Comparison of ENCODE assay signal across 27 cellular contexts in the genomic region with DNA sequence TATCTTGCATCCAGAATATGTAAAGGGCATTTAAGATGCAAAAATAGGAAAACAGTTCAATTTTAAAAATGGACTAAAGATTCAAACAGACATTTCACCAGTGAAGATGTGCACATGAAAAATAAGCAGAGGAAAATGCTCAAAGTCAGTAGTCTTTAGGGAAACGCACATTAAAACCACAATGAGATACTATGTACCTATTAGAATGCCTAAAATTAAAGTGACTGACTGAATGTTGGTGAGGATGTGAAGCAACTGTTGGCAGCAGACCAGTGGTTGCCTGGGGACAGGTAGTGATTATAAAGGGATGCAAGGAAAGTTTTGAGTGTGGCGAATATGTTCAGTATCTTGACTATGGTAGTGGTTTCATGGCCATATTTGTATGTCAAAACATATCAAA.
"Had no signal": no experiment of that assay in that cellular context is flagged by ENCODE, and none has a peak within 500 bp of the region (broad histone marks: within the 10 kb centered on the region; RNA-seq: fewer than 3 reads in every experiment).

No MANE protein-coding gene starts in this region.

- H3K9me3 Mint-ChIP-seq: natural killer cell; nephron; stimulated activated effector memory CD8-positive, alpha-beta T cell treated with anti-CD3 and anti-CD28 coated beads, Interleukin-12 subunit alpha, Interleukin-12 subunit beta, amount 100 ng/mL, for 72 hours; stimulated activated naive CD8-positive, alpha-beta T cell treated with anti-CD3 and anti-CD28 coated beads, Interleukin-15, amount 100 ng/mL, for 72 hours; type B pancreatic cell had no signal

- H3K4me3 Mint-ChIP-seq: natural killer cell; nephron; neural progenitor cell; stimulated activated effector memory CD8-positive, alpha-beta T cell treated with anti-CD3 and anti-CD28 coated beads, Interleukin-12 subunit alpha, Interleukin-12 subunit beta, amount 100 ng/mL, for 72 hours; stimulated activated naive CD8-positive, alpha-beta T cell treated with anti-CD3 and anti-CD28 coated beads, Interleukin-15, amount 100 ng/mL, for 72 hours; type B pancreatic cell had no signal

- DNase-seq: natural killer cell; occipital lobe; ovary; posterior cingulate gyrus; psoas muscle; right cardiac atrium; right lobe of liver; sigmoid colon; small intestine; stimulated activated CD4-positive, alpha-beta T cell treated with anti-CD3 and anti-CD28 coated beads, Interleukin-15, amount 100 ng/mL, for 24 hours; stimulated activated CD4-positive, alpha-beta T cell treated with anti-CD3 and anti-CD28 coated beads, Interleukin-2, amount 100 ng/mL, for 24 hours; stimulated activated CD4-positive, alpha-beta T cell treated with anti-CD3 and anti-CD28 coated beads, Interleukin-2, amount 100 ng/mL, for 48 hours; stimulated activated CD4-positive, alpha-beta T cell treated with anti-CD3 and anti-CD28 coated beads, Interleukin-4, amount 100 ng/mL, for 24 hours; stimulated activated naive CD4-positive, alpha-beta T cell; stimulated activated naive CD8-positive, alpha-beta T cell treated with anti-CD3 and anti-CD28 coated beads, Interleukin-15, amount 100 ng/mL, for 72 hours; stimulated activated naive CD8-positive, alpha-beta T cell treated with anti-CD3 and anti-CD28 coated beads, Interleukin-15, Interleukin-2, amounts not matched to agents 100 U/mL and 50 U/mL, for 24 hours; substantia nigra; testis; tibial artery; transverse colon; upper lobe of right lung; uterus had no signal

- H3K27ac Mint-ChIP-seq: natural killer cell; nephron; neural progenitor cell; progenitor cell of endocrine pancreas; stimulated activated effector memory CD8-positive, alpha-beta T cell treated with anti-CD3 and anti-CD28 coated beads, Interleukin-12 subunit alpha, Interleukin-12 subunit beta, amount 100 ng/mL, for 72 hours; stimulated activated naive CD8-positive, alpha-beta T cell treated with anti-CD3 and anti-CD28 coated beads, Interleukin-15, amount 100 ng/mL, for 72 hours; type B pancreatic cell had no signal

- H3K36me3 Mint-ChIP-seq: natural killer cell, type B pancreatic cell had no signal

- H3K27me3 Mint-ChIP-seq: progenitor cell of endocrine pancreas; stimulated activated naive CD8-positive, alpha-beta T cell treated with anti-CD3 and anti-CD28 coated beads, Interleukin-15, amount 100 ng/mL, for 72 hours; type B pancreatic cell had no signal

- ATAC-seq: natural killer cell; psoas muscle; right cardiac atrium; right lobe of liver; stimulated activated effector memory CD8-positive, alpha-beta T cell treated with anti-CD3 and anti-CD28 coated beads, Interleukin-12 subunit alpha, Interleukin-12 subunit beta, amount 100 ng/mL, for 72 hours; stimulated activated naive CD8-positive, alpha-beta T cell treated with anti-CD3 and anti-CD28 coated beads, Interleukin-15, amount 100 ng/mL, for 72 hours; stimulated activated naive CD8-positive, alpha-beta T cell treated with anti-CD3 and anti-CD28 coated beads, Interleukin-15, Interleukin-2, amounts not matched to agents 100 U/mL and 50 U/mL, for 24 hours; upper lobe of right lung had no signal

- H3K4me1 Mint-ChIP-seq: natural killer cell; nephron; stimulated activated effector memory CD8-positive, alpha-beta T cell treated with anti-CD3 and anti-CD28 coated beads, Interleukin-12 subunit alpha, Interleukin-12 subunit beta, amount 100 ng/mL, for 72 hours had no signal
